ENCODE assay signal across 15 cellular contexts in genomic region chr1:79531790-79532189, GRCh38.
DNase-seq lines count a peak whose midpoint lies in the region; FAIRE-seq and TF ChIP-seq lines count a peak whose summit lies in the region.
"Had no signal": no experiment of that assay in that cellular context is flagged by ENCODE, and none has a peak within 500 bp of the region (broad histone marks: within the 10 kb centered on the region; RNA-seq: fewer than 3 reads in every experiment).

No MANE protein-coding gene starts in this region.

- H3K4me3 ChIP-seq in OCI-LY1 (ENCODE audit: low read depth, low read length, poor library complexity, severe bottlenecking) = no peak overlapping the region
- no peak overlapping the region for H3K4me3 ChIP-seq in PC-9

- H3K27me3 Mint-ChIP-seq in nephron progenitor cell (ENCODE audit: low read depth, poor library complexity) (no peaks in the 10 kb centered on the region), immature natural killer cell (ENCODE audit: low read depth in 3 of 3) (peaks cover 0 to 3% (median 0%) of the 10 kb centered on the region in 3 donors)
- H3K27me3 Mint-ChIP-seq: CD4-positive, alpha-beta memory T cell had no signal

- CTCF ChIA-PET in PC-9 (lab: Charles Lee) = no interaction called here

- H3K36me3 Mint-ChIP-seq in nephron progenitor cell (ENCODE audit: low read depth) (no peaks in the 10 kb centered on the region), immature natural killer cell (no peaks in the 10 kb centered on the region)
- H3K36me3 Mint-ChIP-seq: CD4-positive, alpha-beta memory T cell had no signal

- no peak overlapping the region for H3K4me3 Mint-ChIP-seq in nephron progenitor cell
- H3K4me3 Mint-ChIP-seq in immature natural killer cell = no peak overlapping the region
- H3K4me3 Mint-ChIP-seq: CD4-positive, alpha-beta memory T cell had no signal

- no peak overlapping the region for H3K9ac ChIP-seq in OCI-LY1 (ENCODE audit: low read length)

- H3K27ac ChIP-seq in OCI-LY1 (ENCODE audit: low read depth, low read length, poor library complexity, severe bottlenecking) = no peak overlapping the region
- no peak overlapping the region for H3K27ac ChIP-seq in PC-9

- no peaks in the 10 kb centered on the region for H3K9me3 Mint-ChIP-seq in nephron progenitor cell
- peaks cover 6 to 23% (median 17%) of the 10 kb centered on the region in 6 donors for H3K9me3 Mint-ChIP-seq in immature natural killer cell

- TF ChIP-seq CTCF in OCI-LY1 (IDR thresholded peaks at IDR 0.05; ENCODE audit: low read length) (no peak), PC-9 (conservative IDR thresholded peaks at IDR 0.05) (no peak), nephron progenitor cell (IDR thresholded peaks at IDR 0.05) (no peak)

- H3K4me1 Mint-ChIP-seq in nephron progenitor cell = no peaks in the 10 kb centered on the region
- H3K4me1 Mint-ChIP-seq in immature natural killer cell = no peaks in the 10 kb centered on the region
- H3K4me1 Mint-ChIP-seq: CD4-positive, alpha-beta memory T cell had no signal

- no peak for FAIRE-seq in GM12891 (lab: Jason Lieb, UNC)
- FAIRE-seq: H1 had no signal

- no peak for DNase-seq in PC-9
- DNase-seq in nephron progenitor cell = no peak
- no peak for DNase-seq in immature natural killer cell
- DNase-seq in GM12891 (ENCODE audit: insufficient read length, low spot score) = no peak
- no peak for DNase-seq in stimulated activated CD4-positive, alpha-beta T cell treated with anti-CD3 and anti-CD28 coated beads, Interleukin-2, amount 100 ng/mL, for 48 hours
- DNase-seq: C1 segment of cervical spinal cord; Calu3; CD4-positive, alpha-beta memory T cell; COR-L47; DMS79 treated with DMSO at 0.1 percent for 48 hours; GF-D8; H7; HCEC 1CT had no signal

- H3K36me3 ChIP-seq in OCI-LY1 (ENCODE audit: insufficient read depth, low read length) (no peaks in the 10 kb centered on the region), PC-9 (ENCODE audit: low read depth) (no peaks in the 10 kb centered on the region)

- H3F3A ChIP-seq in OCI-LY1 (ENCODE audit: insufficient read depth, low read length) (no peaks in the 10 kb centered on the region), PC-9 (ENCODE audit: insufficient read depth, low read depth) (no peaks in the 10 kb centered on the region)

- H2AFZ ChIP-seq in OCI-LY1 (ENCODE audit: low read length) (peak overlapping the region; percentile 54), PC-9 (peak overlapping the region; percentile 54; the same call in 1 of the 2 replicates)

- H4K20me1 ChIP-seq in OCI-LY1 (ENCODE audit: insufficient read depth, low read length) = no peaks in the 10 kb centered on the region
- H4K20me1 ChIP-seq in PC-9 (ENCODE audit: insufficient read depth) = no peaks in the 10 kb centered on the region

- TF ChIP-seq POLR2A in GM12891 (IDR thresholded peaks at IDR 0.05; ENCODE audit: low read depth, low read length) = no peak

- H3K4me2 ChIP-seq in OCI-LY1 (ENCODE audit: low read length) (no peak overlapping the region), PC-9 (no peak overlapping the region)

- H3K9me3 ChIP-seq in OCI-LY1 (ENCODE audit: low read length) = no peaks in the 10 kb centered on the region; the same call in 1 of the 2 replicates
- H3K9me3 ChIP-seq in PC-9 (ENCODE audit: insufficient read depth, low read depth) = no peaks in the 10 kb centered on the region

- H3K27ac Mint-ChIP-seq in nephron progenitor cell (peak overlapping the region; percentile 53), immature natural killer cell (no peak overlapping the region)
- H3K27ac Mint-ChIP-seq: CD4-positive, alpha-beta memory T cell had no signal

- H3K27me3 ChIP-seq in OCI-LY1 (ENCODE audit: insufficient read depth, low read length) (no peaks in the 10 kb centered on the region), PC-9 (ENCODE audit: insufficient read depth, low read depth) (no peaks in the 10 kb centered on the region)

- H3K79me2 ChIP-seq in OCI-LY1 (ENCODE audit: insufficient read depth, low read length) (no peaks in the 10 kb centered on the region), PC-9 (ENCODE audit: low read depth) (no peaks in the 10 kb centered on the region)

- POLR2A ChIA-PET in PC-9 (lab: Charles Lee; ENCODE audit: unreplicated experiment) = interaction anchor here (0.6 kb wide), 1 partner anchor 747 kb away, joined by 7 read pairs; no protein-coding TSS in a partner anchor

- H3K9me2 ChIP-seq in OCI-LY1 (ENCODE audit: low read depth, low read length) = no peaks in the 10 kb centered on the region
- no peaks in the 10 kb centered on the region for H3K9me2 ChIP-seq in PC-9 (ENCODE audit: insufficient read depth)

- H3K4me1 ChIP-seq in OCI-LY1 (ENCODE audit: insufficient read depth, low read length, severe bottlenecking) (peaks cover 10% of the 10 kb centered on the region), PC-9 (replicated peaks; ENCODE audit: insufficient read depth) (no peaks in the 10 kb centered on the region)

- BruUV-seq in PC-9 (replicated peaks; lab: Mats Ljungman, UMichigan) = no TSS peak

- intact Hi-C loops in PC-9 (cut with micrococcal nuclease; ENCODE audit: unreplicated experiment) = no loop called here

TF ChIP-seq in GM12891, 5 proteins besides CTCF, POLR2A, EP300 and RAD21:
- TF ChIP-seq TAF1 (IDR thresholded peaks at IDR 0.05; ENCODE audit: low read depth, low read length) = no peak
- TF ChIP-seq POU2F2 (IDR thresholded peaks at IDR 0.05; ENCODE audit: low read depth, low read length) = no peak
- TF ChIP-seq POLR2AphosphoS5 (IDR thresholded peaks at IDR 0.05; ENCODE audit: low read depth, low read length) = no peak
- no peak for TF ChIP-seq PAX5 (IDR thresholded peaks at IDR 0.05; ENCODE audit: insufficient read depth, low read length, severe bottlenecking)
- no peak for TF ChIP-seq SPI1 (IDR thresholded peaks at IDR 0.05; ENCODE audit: low read depth, low read length)
